Comparison of ENCODE assay signal across 8 cellular contexts in genomic region chr6:24402697-24403500, GRCh38. TPM values are rescaled to one million over a fixed set of nuclear protein-coding genes. Genes with fewer than 3 reads are reported as not detected.
DNase-seq lines count a peak whose midpoint lies in the region; ATAC-seq and TF ChIP-seq lines count a peak whose summit lies in the region.

Gene MRS2, plus strand, starts transcription at chr6:24402936. Its CDS starts 111 bp downstream, at chr6:24403047.

- H3K9ac ChIP-seq in NT2/D1 (ENCODE audit: insufficient read length, low read depth) (peak within 1 kb of the TSS; percentile 100), endodermal cell (ENCODE audit: extremely low read depth, low read length, poor library complexity, severe bottlenecking) (peak within 1 kb of the TSS; percentile 86)

- peak within 1 kb of the TSS; percentile 91 for H3K27ac Mint-ChIP-seq in Caco-2 (ENCODE audit: unreplicated experiment)
- H3K27ac Mint-ChIP-seq in endodermal cell = peak within 1 kb of the TSS; percentile 90

- H3K27me3 Mint-ChIP-seq in Caco-2 (ENCODE audit: insufficient read depth, unreplicated experiment) (no peaks in the 10 kb centered on the region), endodermal cell (ENCODE audit: insufficient read depth) (no peaks in the 10 kb centered on the region)

- H3K4me3 ChIP-seq in Caco-2 (ENCODE audit: low read depth, low read length) (peak within 1 kb of the TSS; percentile 64), NT2/D1 (ENCODE audit: insufficient read length, low read depth) (peak within 1 kb of the TSS; percentile 97), endodermal cell (ENCODE audit: low read length) (peak within 1 kb of the TSS; percentile 97)

- no peaks in the 10 kb centered on the region for H3K9me3 Mint-ChIP-seq in Caco-2 (ENCODE audit: unreplicated experiment)
- H3K9me3 Mint-ChIP-seq in endodermal cell = peaks cover 14% of the 10 kb centered on the region

- BruUV-seq in Caco-2 (replicated peaks; lab: Mats Ljungman, UMichigan) = no TSS peak

- no peak for TF ChIP-seq CTCF in Caco-2 (IDR thresholded peaks at IDR 0.05; ENCODE audit: insufficient read depth in 1 of 2, low read depth in 1 of 2, low read length in 1 of 2, severe bottlenecking in 1 of 2, unreplicated experiment in 1 of 2)
- TF ChIP-seq CTCF in endodermal cell (conservative IDR thresholded peaks at IDR 0.05) = no peak

- H3K9me3 ChIP-seq in Caco-2 (no peaks in the 10 kb centered on the region), NT2/D1 (ENCODE audit: insufficient read depth, low read length) (no peaks in the 10 kb centered on the region), endodermal cell (ENCODE audit: control insufficient read depth, low read length) (peaks cover 8% of the 10 kb centered on the region)

- intact Hi-C loops in Caco-2 (cut with micrococcal nuclease; ENCODE audit: unreplicated experiment) = no loop called here

- H3K4me3 Mint-ChIP-seq in Caco-2 (ENCODE audit: unreplicated experiment) = peak within 1 kb of the TSS; percentile 99
- peak within 1 kb of the TSS; percentile 94 for H3K4me3 Mint-ChIP-seq in endodermal cell

- POLR2A ChIA-PET in Caco-2 (lab: Charles Lee) = interaction anchor here (0.5 to 1.2 kb wide), 4 partner anchors 27 to 89 kb away, joined by 3 to 5 read pairs (median 3); no protein-coding TSS in a partner anchor

- DNase-seq in Caco-2 (peak; percentile 95 to 96), HT-29 (ENCODE audit: low spot score) (peak; percentile 93), NT2/D1 (ENCODE audit: low read depth, low spot score) (peak; percentile 51), endodermal cell (peak; percentile 94), mesenteric fat pad (ENCODE audit: low spot score) (peak; percentile 94)
- DNase-seq in activated CD8-positive, alpha-beta memory T cell treated with anti-CD3 and anti-CD28 coated beads, Interleukin-2, amount 50 U/mL, for 24 hours (ENCODE audit: extremely low read depth) = peak; percentile 53
- DNase-seq in stimulated activated CD8-positive, alpha-beta memory T cell treated with anti-CD3 and anti-CD28 coated beads, Interleukin-15, amount 100 ng/mL, for 24 hours (ENCODE audit: low read depth) = peak; percentile 60

- ATAC-seq in GM21360 (IDR thresholded peaks at IDR 0.05; ENCODE audit: unreplicated experiment) = peak; percentile 96

- H3K36me3 ChIP-seq in Caco-2 (ENCODE audit: control insufficient read depth, insufficient read depth, low read length) = peaks cover 2% of the 10 kb centered on the region
- H3K36me3 ChIP-seq in NT2/D1 (ENCODE audit: insufficient read depth, insufficient read length, low read length) = peaks cover 32% of the 10 kb centered on the region
- H3K36me3 ChIP-seq in endodermal cell (ENCODE audit: control insufficient read depth, insufficient read depth, low read length) = peaks cover 34% of the 10 kb centered on the region

- peaks cover 33% of the 10 kb centered on the region for H3K4me1 ChIP-seq in Caco-2
- no peaks in the 10 kb centered on the region for H3K4me1 ChIP-seq in NT2/D1 (ENCODE audit: insufficient read depth, insufficient read length)
- no peaks in the 10 kb centered on the region for H3K4me1 ChIP-seq in endodermal cell (ENCODE audit: control insufficient read depth, insufficient read depth, low read length)

- CTCF ChIA-PET in Caco-2 (lab: Charles Lee) = interaction anchor here (1.2 to 2.2 kb wide), 2 partner anchors 43 to 119 kb away, joined by 5 to 6 read pairs; no protein-coding TSS in a partner anchor

- peaks cover 12% of the 10 kb centered on the region for H3K4me1 Mint-ChIP-seq in Caco-2 (ENCODE audit: low read depth, unreplicated experiment)
- H3K4me1 Mint-ChIP-seq in endodermal cell = peaks cover 45% of the 10 kb centered on the region

- 1 to 2% methylated on average over 30 to 63 of the region's 63 CpGs for WGBS in endodermal cell (ENCODE audit: insufficient coverage in 1 of 2, insufficient read length in 1 of 2), 2 experiments

- H3K36me3 Mint-ChIP-seq in Caco-2 (ENCODE audit: insufficient read depth, unreplicated experiment) (peaks cover 38% of the 10 kb centered on the region), endodermal cell (ENCODE audit: low read depth) (peaks cover 29% of the 10 kb centered on the region)

- no peaks in the 10 kb centered on the region for H3K27me3 ChIP-seq in Caco-2 (replicated peaks; ENCODE audit: control insufficient read depth, insufficient read depth, low read length)
- H3K27me3 ChIP-seq in NT2/D1 (ENCODE audit: insufficient read depth, insufficient read length) = no peaks in the 10 kb centered on the region
- no peaks in the 10 kb centered on the region for H3K27me3 ChIP-seq in endodermal cell (ENCODE audit: control insufficient read depth, insufficient read depth, low read length, poor library complexity, severe bottlenecking)

- H3K27ac ChIP-seq in endodermal cell (ENCODE audit: low read depth, low read length) = no peak within 1 kb of the TSS

RNA-seq across cellular contexts. Expression of gene MRS2, which starts in this region (rescaled TPM):
- total RNA-seq in Caco-2 (2022) = 60.9 and 62.3 TPM in 2 replicates
- 14.0 and 15.3 TPM in 2 replicates for total RNA-seq in HT-29 (2014; rRNA removed; shearing (Covaris generic))
- total RNA-seq in endodermal cell = 10 to 100 TPM; 45.4 to 51.8 TPM
- polyA plus RNA-seq in endodermal cell (2013, experiment 1 of 2) = 34.2 TPM
- 28.3 TPM for polyA plus RNA-seq in endodermal cell (2013, experiment 2 of 2)
- total RNA-seq in mesenteric fat pad = 20.6 TPM
